ENCODE assay signal across 8 cellular contexts in genomic region chr7:158587425-158588084, GRCh38. TPM values are rescaled to one million over a fixed set of nuclear protein-coding genes. Genes with fewer than 3 reads are reported as not detected.
DNase-seq lines count a peak whose midpoint lies in the region; ATAC-seq, FAIRE-seq and TF ChIP-seq lines count a peak whose summit lies in the region.

TSS of gene PTPRN2 (minus strand) at chr7:158587823.

- no peak within 1 kb of the TSS for H3K9ac ChIP-seq in endothelial cell of umbilical vein (replicated peaks; ENCODE audit: extremely low read depth, insufficient read depth, low read length)

- peak within 1 kb of the TSS in 2 of 3 experiments; percentile 9 to 30 for H3K4me3 ChIP-seq in endothelial cell of umbilical vein (replicated peaks in 1 of 3; ENCODE audit: insufficient read depth in 1 of 3, low read depth in 1 of 3, low read length in 3 of 3)

- DNase-seq in COLO829 (ENCODE audit: low spot score) (peak; percentile 72), GOT3 (lab: John Stamatoyannopoulos, UW) (peak; percentile 10), NCI-H446 treated with DMSO at 0.1 percent for 48 hours (lab: John Stamatoyannopoulos, UW) (peak; percentile 24), endothelial cell of umbilical vein (ENCODE audit: low read depth, low spot score) (peak; percentile 11), mucosa of gallbladder (ENCODE audit: low spot score) (peak; percentile 62)
- peak; percentile 27 to 36 (median 27) for DNase-seq in activated CD8-positive, alpha-beta memory T cell treated with anti-CD3 and anti-CD28 coated beads for 48 hours (ENCODE audit: low read depth in 2 of 3, low spot score in 2 of 3)
- DNase-seq in stimulated activated CD8-positive, alpha-beta memory T cell treated with anti-CD3 and anti-CD28 coated beads, Interleukin-4, amount 100 ng/mL, for 4 hours (ENCODE audit: low read depth in 2 of 2, low spot score in 1 of 2) = peak; percentile 8 to 12

- H3K4me1 ChIP-seq in endothelial cell of umbilical vein (ENCODE audit: control insufficient read depth, extremely low read depth, insufficient read depth, low read length) = no peaks in the 10 kb centered on the region

- no peak for TF ChIP-seq CTCF in endothelial cell of umbilical vein (IDR thresholded peaks at IDR 0.05; ENCODE audit: extremely low read depth in 1 of 2, insufficient read depth in 1 of 2, low read depth in 1 of 2, low read length in 2 of 2)

- POLR2A ChIA-PET in endothelial cell of umbilical vein (lab: Charles Lee) = no interaction called here

- intact Hi-C loops in endothelial cell of umbilical vein (cut with micrococcal nuclease) = no loop called here

- no peaks in the 10 kb centered on the region for H4K20me1 ChIP-seq in endothelial cell of umbilical vein (replicated peaks; ENCODE audit: control insufficient read depth, extremely low read depth, insufficient read depth, low read length)

- H3K36me3 ChIP-seq in endothelial cell of umbilical vein (ENCODE audit: control insufficient read depth in 2 of 2, extremely low read depth in 1 of 2, insufficient read depth in 2 of 2, low read length in 2 of 2) = no peaks in the 10 kb centered on the region

- no peak for FAIRE-seq in endothelial cell of umbilical vein (lab: Jason Lieb, UNC)

- no peak for TF ChIP-seq POLR2A in endothelial cell of umbilical vein (IDR thresholded peaks at IDR 0.05; ENCODE audit: low read depth, low read length)

- dilution Hi-C loops in endothelial cell of umbilical vein (cut with MboI; ENCODE audit: extremely low pct_ligation_motif_present, low sequenced_read_pairs) = no loop called here

- peaks cover 10 to 22% of the 10 kb centered on the region in 2 experiments for H3K27me3 ChIP-seq in endothelial cell of umbilical vein (ENCODE audit: control insufficient read depth in 2 of 2, insufficient read depth in 2 of 2, low read length in 2 of 2)

- no peak within 1 kb of the TSS for H2AFZ ChIP-seq in endothelial cell of umbilical vein (ENCODE audit: low read depth, low read length)

- no peak for ATAC-seq in HG02938 (IDR thresholded peaks at IDR 0.05; ENCODE audit: unreplicated experiment)

- peak within 1 kb of the TSS; percentile 14 for H3K4me2 ChIP-seq in endothelial cell of umbilical vein (ENCODE audit: insufficient read depth, low read length)

- BruUV-seq in endothelial cell of umbilical vein (replicated peaks; lab: Mats Ljungman, UMichigan) = no TSS peak

- no peaks in the 10 kb centered on the region for H3K79me2 ChIP-seq in endothelial cell of umbilical vein (ENCODE audit: control insufficient read depth, insufficient read depth, low read length)

- CTCF ChIA-PET in endothelial cell of umbilical vein (lab: Charles Lee) = no interaction called here

- H3K27ac ChIP-seq in endothelial cell of umbilical vein (ENCODE audit: insufficient read depth, low read depth, low read length) = no peak within 1 kb of the TSS

- no peaks in the 10 kb centered on the region for H3K9me1 ChIP-seq in endothelial cell of umbilical vein (replicated peaks; ENCODE audit: control insufficient read depth, extremely low read depth, insufficient read depth, low read length)

- H3K9me3 ChIP-seq in endothelial cell of umbilical vein (replicated peaks; ENCODE audit: control insufficient read depth, insufficient read depth, low read length) = no peaks in the 10 kb centered on the region

TF ChIP-seq in endothelial cell of umbilical vein, 7 proteins besides CTCF, POLR2A, EP300 and RAD21:
- no peak for TF ChIP-seq MYC (IDR thresholded peaks at IDR 0.05; ENCODE audit: low read depth, low read length)
- no peak for TF ChIP-seq MAX (IDR thresholded peaks at IDR 0.05; ENCODE audit: insufficient read depth, insufficient read length)
- TF ChIP-seq POLR2AphosphoS5 (IDR thresholded peaks at IDR 0.05; ENCODE audit: insufficient read depth, low read depth, low read length) = no peak
- TF ChIP-seq FOS (IDR thresholded peaks at IDR 0.05; ENCODE audit: borderline replicate concordance, insufficient read depth, low read length) = no peak
- no peak for TF ChIP-seq JUN (IDR thresholded peaks at IDR 0.05; ENCODE audit: borderline replicate concordance, insufficient read depth, insufficient read length, low read depth)
- no peak for TF ChIP-seq EZH2 (IDR thresholded peaks at IDR 0.05; ENCODE audit: borderline replicate concordance, low read depth, low read length, severe bottlenecking)
- TF ChIP-seq GATA2 (IDR thresholded peaks at IDR 0.05; ENCODE audit: insufficient read depth, insufficient read length, low read depth, low read length) = no peak

RNA-seq across cellular contexts. Expression of gene PTPRN2, which starts in this region (rescaled TPM):
- 0.51 and 0.62 TPM in 2 replicates for total RNA-seq in endothelial cell of umbilical vein
- 0.78 and 0.88 TPM in 2 replicates for polyA plus RNA-seq in endothelial cell of umbilical vein
- polyA plus RNA-seq in endothelial cell of umbilical vein (2011; cell fraction: cytosol; rRNA removed) = 0.71 and 0.79 TPM in 2 replicates
- 0.30 and 0.34 TPM in 2 replicates for polyA plus RNA-seq in endothelial cell of umbilical vein (2011; cell fraction: nucleus; rRNA removed)
- polyA plus RNA-seq in endothelial cell of umbilical vein (2012) = 0.37 and 0.55 TPM in 2 replicates
- polyA minus RNA-seq in endothelial cell of umbilical vein = 0.36 and 0.51 TPM in 2 replicates
- not detected for polyA minus RNA-seq in endothelial cell of umbilical vein (2011; cell fraction: cytosol; rRNA and poly(A)+ RNA removed)
- 0.14 and 0.34 TPM in 2 replicates for polyA minus RNA-seq in endothelial cell of umbilical vein (2011; cell fraction: nucleus; rRNA and poly(A)+ RNA removed)
- total RNA-seq in mucosa of gallbladder = 11.9 TPM

Comparison
In these comparisons a context has a peak if more than half of its experiments do, and no peak if none do; other contexts are left out.
1. Peak in DNase-seq, H3K4me3 ChIP-seq and H3K4me2 ChIP-seq in endothelial cell of umbilical vein; RNA of the gene not detected or under 1 TPM.
2. DNase-seq: peak in every context shown above with its lines; median percentile 72 in COLO829; 62 in mucosa of gallbladder; 27 in activated CD8-positive, alpha-beta memory T cell treated with anti-CD3 and anti-CD28 coated beads for 48 hours; 24 in NCI-H446 treated with DMSO at 0.1 percent for 48 hours; 11 in endothelial cell of umbilical vein; 10 in GOT3; 10 in stimulated activated CD8-positive, alpha-beta memory T cell treated with anti-CD3 and anti-CD28 coated beads, Interleukin-4, amount 100 ng/mL, for 4 hours.